In the genomic region with DNA sequence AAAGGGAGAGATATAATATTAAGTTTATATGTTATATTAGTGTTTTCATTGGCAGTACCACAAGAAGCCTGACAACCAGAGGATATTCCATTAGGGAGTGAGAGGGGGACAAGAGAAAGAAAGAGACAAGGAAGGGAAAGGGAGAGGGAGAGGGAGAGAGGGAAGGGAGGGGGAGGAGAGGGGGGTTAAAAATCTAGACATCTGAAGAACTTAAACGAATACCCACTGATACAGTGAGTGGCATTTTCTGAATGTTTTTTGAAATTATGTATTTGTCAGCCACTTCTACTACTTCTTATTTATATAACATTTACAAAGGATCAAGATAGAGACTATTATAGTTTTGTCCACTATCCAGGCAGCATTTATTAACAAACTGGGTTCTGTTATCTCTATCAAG, we compare ENCODE assay signal across 24 cellular contexts. TPM values are rescaled to one million over a fixed set of nuclear protein-coding genes. Genes with fewer than 3 reads are reported as not detected.
DNase-seq lines count a peak whose midpoint lies in the region; ATAC-seq, FAIRE-seq and TF ChIP-seq lines count a peak whose summit lies in the region.
"Had no signal": no experiment of that assay in that cellular context is flagged by ENCODE, and none has a peak within 500 bp of the region (broad histone marks: within the 10 kb centered on the region; RNA-seq: fewer than 3 reads in every experiment).

No MANE protein-coding gene starts in this region.

- TF ChIP-seq CTCF in HEK293 (tag by site-specific recombination; IDR thresholded peaks at IDR 0.05), result no peak
- no peak for TF ChIP-seq CTCF in K562 (IDR thresholded peaks at IDR 0.05 in 2 of 3, conservative IDR thresholded peaks at IDR 0.05 in 1 of 3; ENCODE audit: insufficient read depth in 2 of 3, low read depth in 1 of 3, low read length in 3 of 3)

- no peak for TF ChIP-seq RAD21 in K562 (CRISPR knock-in tag; conservative IDR thresholded peaks at IDR 0.05 in 1 of 2, IDR thresholded peaks at IDR 0.05 in 1 of 2)

- no peaks in the 10 kb centered on the region for H3K9me1 ChIP-seq in K562 (ENCODE audit: control insufficient read depth, insufficient read depth, low read length)

- no peak overlapping the region for H3K4me2 ChIP-seq in K562 (ENCODE audit: insufficient read depth, low read length)
- H3K4me2 ChIP-seq: A549; BLaER1 treated with 17β-estradiol and CSF1 and Interleukin-3, amounts not matched to agents 10 nM and 100 nM had no signal

- WGBS in K562 (ENCODE audit: insufficient coverage, low coverage, missing lambda C conversion rate), result 0% methylated on average over 1 of the region's 1 CpG

- no peak overlapping the region for H3K27ac ChIP-seq in HEK293 (ENCODE audit: extremely low read depth, low read depth, low read length)
- H3K27ac ChIP-seq in K562 (ENCODE audit: extremely low read depth, low read depth, low read length), result no peak overlapping the region
- H3K27ac ChIP-seq: 22Rv1; A549; BLaER1 treated with 17β-estradiol and CSF1 and Interleukin-3, amounts not matched to agents 10 nM and 100 nM; C4-2B had no signal

- H3K4me1 Mint-ChIP-seq in activated T-cell treated with anti-CD3 and anti-CD28 coated beads, Interleukin-2, amount 50 U/mL, for 72 hours (ENCODE audit: low read depth), result peaks cover 30% of the 10 kb centered on the region
- H3K4me1 Mint-ChIP-seq: B cell had no signal

- no peak overlapping the region for H3K4me3 ChIP-seq in HEK293 (ENCODE audit: low read depth, low read length)
- no peak overlapping the region for H3K4me3 ChIP-seq in K562
- H3K4me3 ChIP-seq: A549; BLaER1 treated with 17β-estradiol and CSF1 and Interleukin-3, amounts not matched to agents 10 nM and 100 nM; GM12878 had no signal

- H3K9me3 ChIP-seq in HEK293 (ENCODE audit: control insufficient read depth, insufficient read depth, low read depth, low read length) (no peaks in the 10 kb centered on the region), K562 (replicated peaks; ENCODE audit: control insufficient read depth, insufficient read depth, low read depth, low read length) (no peaks in the 10 kb centered on the region)
- H3K9me3 ChIP-seq: A549 had no signal

- no peaks in the 10 kb centered on the region for H3K36me3 ChIP-seq in HEK293 (ENCODE audit: control insufficient read depth in 2 of 2, insufficient read depth in 1 of 2, low read length in 2 of 2)
- no peaks in the 10 kb centered on the region for H3K36me3 ChIP-seq in K562 (ENCODE audit: control insufficient read depth, insufficient read depth, low read length)
- H3K36me3 ChIP-seq: BLaER1 treated with 17β-estradiol and CSF1 and Interleukin-3, amounts not matched to agents 10 nM and 100 nM had no signal

- no peak overlapping the region for H3K4me3 Mint-ChIP-seq in activated T-cell treated with anti-CD3 and anti-CD28 coated beads, Interleukin-2, amount 50 U/mL, for 72 hours
- H3K4me3 Mint-ChIP-seq: B cell; CD4-positive, alpha-beta T cell; CD8-positive, alpha-beta memory T cell had no signal

- H3K27me3 ChIP-seq in K562 (ENCODE audit: control insufficient read depth in 2 of 2, insufficient read depth in 2 of 2, low read length in 2 of 2), result no peaks in the 10 kb centered on the region
- H3K27me3 ChIP-seq: BLaER1 treated with 17β-estradiol and CSF1 and Interleukin-3, amounts not matched to agents 10 nM and 100 nM had no signal

- TF ChIP-seq EP300 in K562 (IDR thresholded peaks at IDR 0.05; ENCODE audit: low read length), result no peak

- no peak for TF ChIP-seq POLR2A in K562 (conservative IDR thresholded peaks at IDR 0.05)

- POLR2A ChIA-PET in HEK293 (lab: Yijun Ruan, JAX), result no interaction called here
- POLR2A ChIA-PET in K562 (lab: Yijun Ruan, JAX), result no interaction called here

- peak overlapping the region; percentile 55 for H3K27ac Mint-ChIP-seq in activated T-cell treated with anti-CD3 and anti-CD28 coated beads, Interleukin-2, amount 50 U/mL, for 72 hours
- H3K27ac Mint-ChIP-seq: B cell; CD4-positive, alpha-beta T cell; CD8-positive, alpha-beta memory T cell had no signal

- no peak for ATAC-seq in activated T-cell treated with anti-CD3 and anti-CD28 coated beads, Interleukin-2, amount 50 U/mL, for 72 hours (replicated peaks in 1 of 2)
- no peak for ATAC-seq in K562
- ATAC-seq: A549, GM12878 had no signal

- H4K20me1 ChIP-seq in K562 (replicated peaks; ENCODE audit: control insufficient read depth, insufficient read depth, low read length), result no peaks in the 10 kb centered on the region
- H4K20me1 ChIP-seq: BLaER1 treated with 17β-estradiol and CSF1 and Interleukin-3, amounts not matched to agents 10 nM and 100 nM had no signal

- DNase-seq in activated T-cell treated with anti-CD3 and anti-CD28 coated beads, Interleukin-2, amount 50 U/mL, for 72 hours, result no peak
- DNase-seq in activated T-cell treated with anti-CD3 and anti-CD28 coated beads for 4 hours (no peak), K562 (ENCODE audit: extremely low read depth in 1 of 4, low spot score in 3 of 4) (no peak), NCI-H1930 (lab: John Stamatoyannopoulos, UW) (no peak)
- DNase-seq: AML-193; CD4-positive, alpha-beta T cell; CD8-positive, alpha-beta memory T cell; COR-L47; DMS 273 treated with DMSO at 0.1 percent for 48 hours; DMS153; DMS53; DMS79; DND-41; EL; GDM1 had no signal

- in situ Hi-C loops in K562 (cut with MboI), result no loop called here

- no peaks in the 10 kb centered on the region for H3K36me3 Mint-ChIP-seq in activated T-cell treated with anti-CD3 and anti-CD28 coated beads, Interleukin-2, amount 50 U/mL, for 72 hours (ENCODE audit: insufficient read depth in 2 of 2)

- BruUV-seq in K562 (replicated peaks; lab: Mats Ljungman, UMichigan), result no TSS peak

- no peak overlapping the region for H2AFZ ChIP-seq in K562 (ENCODE audit: low read depth, low read length)

- intact Hi-C loops in K562 (cut with micrococcal nuclease), result no loop called here

- H3K79me2 ChIP-seq in K562 (ENCODE audit: control insufficient read depth, insufficient read depth, low read length), result no peaks in the 10 kb centered on the region

- no peak overlapping the region for H3K9ac ChIP-seq in K562 (ENCODE audit: insufficient read depth in 1 of 2, low read depth in 2 of 2, low read length in 2 of 2)
- H3K9ac ChIP-seq: BLaER1 treated with 17β-estradiol and CSF1 and Interleukin-3, amounts not matched to agents 10 nM and 100 nM had no signal

- no peak for FAIRE-seq in K562 (lab: Jason Lieb, UNC)
- FAIRE-seq: A549, GM12878, GM12892, GM19239 had no signal

- peaks cover 10% of the 10 kb centered on the region for H3K27me3 Mint-ChIP-seq in activated T-cell treated with anti-CD3 and anti-CD28 coated beads, Interleukin-2, amount 50 U/mL, for 72 hours (ENCODE audit: low read depth)

- peaks cover 0 to 2% of the 10 kb centered on the region in 2 donors for H3K9me3 Mint-ChIP-seq in activated T-cell treated with anti-CD3 and anti-CD28 coated beads, Interleukin-2, amount 50 U/mL, for 72 hours
- H3K9me3 Mint-ChIP-seq: CD4-positive, alpha-beta T cell; CD8-positive, alpha-beta memory T cell had no signal

- H3K4me1 ChIP-seq in HEK293 (ENCODE audit: control insufficient read depth, insufficient read depth, low read length) (peaks cover 6% of the 10 kb centered on the region), K562 (replicated peaks in 1 of 2; ENCODE audit: control insufficient read depth in 2 of 2, insufficient read depth in 2 of 2, low read length in 2 of 2) (no peaks in the 10 kb centered on the region)

- CTCF ChIA-PET in HEK293 (lab: Yijun Ruan, JAX) (interaction anchor here (1.0 kb wide), 1 partner anchor 12 kb away, joined by 3 read pairs; the partner anchor contains the start of gene CEP120), K562 (lab: Yijun Ruan, JAX; ENCODE audit: low intra/inter-chr PET ratio) (no interaction called here)

TF ChIP-seq in K562, 482 proteins besides CTCF, POLR2A, EP300 and RAD21:
- peak; percentile 50 for TF ChIP-seq PCBP1 (IDR thresholded peaks at IDR 0.05; ENCODE audit: low read depth, low read length, poor library complexity, severe bottlenecking)
- peak; percentile 84 for TF ChIP-seq HNRNPK (IDR thresholded peaks at IDR 0.05; ENCODE audit: low read depth, low read length, poor library complexity, severe bottlenecking)
- no peak for TF ChIP-seq BACH1 (tag; IDR thresholded peaks at IDR 0.05)
- peak; percentile 31 for TF ChIP-seq PCBP2 (IDR thresholded peaks at IDR 0.05; ENCODE audit: low read depth, low read length, poor library complexity, severe bottlenecking)

RNA-seq across cellular contexts. Expression of gene CEP120, which starts 11.6 kb away (rescaled TPM):
- total RNA-seq in activated T-cell treated with anti-CD3 and anti-CD28 coated beads, Interleukin-2, amount 50 U/mL, for 72 hours, result 10 to 100 TPM; 56.2 to 60.1 TPM
- 90.2 and 99.8 TPM in 2 replicates for total RNA-seq in K562 (2011; cell fraction: chromatin; rRNA removed; ENCODE audit: low replicate concordance)
- 24.0 and 29.1 TPM in 2 replicates for total RNA-seq in K562 (2011; cell fraction: nucleolus; rRNA removed)
- total RNA-seq in K562 (2011; cell fraction: nucleoplasm; rRNA removed), result 14.7 and 29.8 TPM in 2 replicates
- total RNA-seq in K562 (2014; rRNA removed), result 12.4 and 13.6 TPM in 2 replicates
- 21.0 and 22.1 TPM in 2 replicates for total RNA-seq in K562 (2014; rRNA removed; fragmentation: Illumina TruSeq; extraction: Trizol)
- total RNA-seq in K562 (2015; rRNA removed; fragmentation: Illumina TruSeq; extraction: Trizol), result 18.1 and 19.0 TPM in 2 replicates
- 18.9 and 20.5 TPM in 2 replicates for total RNA-seq in K562 (2021)
- 24.9 and 26.1 TPM in 2 replicates for polyA plus RNA-seq in K562 (2011; rRNA removed)
- polyA plus RNA-seq in K562 (2011; cell fraction: cytosol; rRNA removed), result 8.4 and 14.0 TPM in 2 replicates
- polyA plus RNA-seq in K562 (2011; cell fraction: nucleus; rRNA removed), result 30.7 and 32.9 TPM in 2 replicates
- 6.1 and 11.1 TPM in 2 replicates for polyA plus RNA-seq in K562 (2012)
- polyA plus RNA-seq in K562 (2014; fragmentation: Illumina TruSeq; extraction: Trizol), result 12.9 and 14.4 TPM in 2 replicates
- 1 to 10 TPM; 3.3 to 3.9 TPM for polyA plus RNA-seq in K562 (2014; fragmentation: Nextera tagmentation; extraction: Ambion mirVana)
- 9.1 and 10.1 TPM in 2 replicates for polyA plus RNA-seq in K562 (2014; rRNA removed)
- 61.2 and 64.1 TPM in 2 replicates for polyA minus RNA-seq in K562 (2011; rRNA and poly(A)+ RNA removed)
- polyA minus RNA-seq in K562 (2011; cell fraction: cytosol; rRNA and poly(A)+ RNA removed), result 9.6 and 11.6 TPM in 2 replicates
- 28.1 and 44.1 TPM in 2 replicates for polyA minus RNA-seq in K562 (2011; cell fraction: nucleus; rRNA and poly(A)+ RNA removed)
